30 cellular contexts compared by ENCODE assay signal in genomic region chr20:36377348-36378326, GRCh38.
DNase-seq lines count a peak whose midpoint lies in the region; ATAC-seq, FAIRE-seq and TF ChIP-seq lines count a peak whose summit lies in the region.
"Had no signal": no experiment of that assay in that cellular context is flagged by ENCODE, and none has a peak within 500 bp of the region (broad histone marks: within the 10 kb centered on the region; RNA-seq: fewer than 3 reads in every experiment).

No MANE protein-coding gene starts in this region.

- intact Hi-C loops in HepG2 (cut with micrococcal nuclease; ENCODE audit: unreplicated experiment) = no loop called here
- intact Hi-C loops in right lobe of liver (cut with DNase I) = no loop called here

- WGBS in HepG2 (ENCODE audit: low lambda C conversion rate) = 36% methylated on average over 22 of the region's 22 CpGs
- 43% methylated on average over 14 of the region's 22 CpGs for WGBS in right lobe of liver (ENCODE audit: insufficient coverage, low coverage, low lambda C conversion rate, missing lambda C conversion rate)

- H3K27me3 ChIP-seq in HepG2 (ENCODE audit: control insufficient read depth in 1 of 2, insufficient read depth in 2 of 2, low read length in 2 of 2) = peaks cover 7 to 22% of the 10 kb centered on the region in 2 experiments; a peak in 4 of 5 replicates
- no peaks in the 10 kb centered on the region for H3K27me3 ChIP-seq in right lobe of liver
- H3K27me3 ChIP-seq: BLaER1 treated with 17β-estradiol and CSF1 and Interleukin-3, amounts not matched to agents 10 nM and 100 nM had no signal

- H3K9me3 ChIP-seq in HepG2 (ENCODE audit: low read length) (no peaks in the 10 kb centered on the region), right lobe of liver (no peaks in the 10 kb centered on the region)
- H3K9me3 ChIP-seq: MG63, SJCRH30 had no signal

- H3K4me1 Mint-ChIP-seq in WTC11 = no peaks in the 10 kb centered on the region
- no peaks in the 10 kb centered on the region for H3K4me1 Mint-ChIP-seq in stimulated activated naive B cell treated with anti-CD40 and anti-IgM and Interleukin-4, amounts not matched to agents 10 μg/mL and 1 μg/mL and 100 μg/mL, for 72 hours
- no peaks in the 10 kb centered on the region for H3K4me1 Mint-ChIP-seq in activated CD4-positive, alpha-beta memory T cell treated with anti-CD3 and anti-CD28 coated beads, Interleukin-2, amount 10 ng/mL, durations not matched to agents 7 days and 5 days

- H4K20me1 ChIP-seq in HepG2 (ENCODE audit: insufficient read depth, low read length) = no peaks in the 10 kb centered on the region; the same call in 1 of the 2 replicates

- TF ChIP-seq RAD21 in HepG2 (CRISPR knock-in tag; IDR thresholded peaks at IDR 0.05) = no peak

- no peak for FAIRE-seq in HepG2 (lab: Jason Lieb, UNC)
- FAIRE-seq: GM12891, GM19239, H54 had no signal

- no peaks in the 10 kb centered on the region for H3K36me3 ChIP-seq in HepG2 (replicated peaks in 1 of 2; ENCODE audit: control insufficient read depth in 1 of 2, insufficient read depth in 2 of 2, low read length in 2 of 2)
- no peaks in the 10 kb centered on the region for H3K36me3 ChIP-seq in right lobe of liver
- H3K36me3 ChIP-seq: BLaER1 treated with 17β-estradiol and CSF1 and Interleukin-3, amounts not matched to agents 10 nM and 100 nM; MG63; SJCRH30 had no signal

- H3K79me2 ChIP-seq in HepG2 (ENCODE audit: insufficient read depth, low read length) = no peaks in the 10 kb centered on the region

- TF ChIP-seq POLR2A in HepG2 (IDR thresholded peaks at IDR 0.05; ENCODE audit: insufficient read depth in 1 of 2, low read depth in 2 of 2, low read length in 2 of 2) = no peak
- TF ChIP-seq POLR2A in right lobe of liver (IDR thresholded peaks at IDR 0.05) = no peak

- H3K27ac Mint-ChIP-seq in WTC11 = no peak overlapping the region
- no peak overlapping the region for H3K27ac Mint-ChIP-seq in stimulated activated naive B cell treated with anti-CD40 and anti-IgM and Interleukin-4, amounts not matched to agents 10 μg/mL and 1 μg/mL and 100 μg/mL, for 72 hours
- H3K27ac Mint-ChIP-seq in activated CD4-positive, alpha-beta memory T cell treated with anti-CD3 and anti-CD28 coated beads, Interleukin-2, amount 10 ng/mL, durations not matched to agents 7 days and 5 days = no peak overlapping the region
- H3K27ac Mint-ChIP-seq: CD4-positive, alpha-beta T cell; HFFc6 had no signal

- H3K27ac ChIP-seq in HepG2 (ENCODE audit: extremely low read length, insufficient read depth, low read length) (no peak overlapping the region), right lobe of liver (no peak overlapping the region)
- H3K27ac ChIP-seq: BLaER1 treated with 17β-estradiol and CSF1 and Interleukin-3, amounts not matched to agents 10 nM and 100 nM; SJCRH30 had no signal

- DNase-seq in HepG2 (ENCODE audit: low spot score) = no peak
- no peak for DNase-seq in right lobe of liver
- DNase-seq in WTC11 (ENCODE audit: low spot score) = no peak
- peak; percentile 51 for DNase-seq in iPS-NIHi7 (ENCODE audit: extremely low spot score)
- DNase-seq in NCI-H2029 treated with DMSO at 0.1 percent for 48 hours (lab: John Stamatoyannopoulos, UW) = no peak
- no peak for DNase-seq in stimulated activated naive B cell treated with anti-CD40 and anti-IgM and Interleukin-4, amounts not matched to agents 10 μg/mL and 1 μg/mL and 100 μg/mL, for 72 hours
- DNase-seq in activated CD4-positive, alpha-beta memory T cell treated with anti-CD3 and anti-CD28 coated beads, Interleukin-2, amount 10 ng/mL, durations not matched to agents 7 days and 5 days = no peak
- DNase-seq: CD4-positive, alpha-beta T cell; COR-L47; DMS79; EL; GDM1; HFFc6; IMR-90; KG1; MG63; NCI-H1105 treated with DMSO at 0.1 percent for 48 hours; NCI-H2029; NCI-H446; NCI-H526; NCI-H82; NK-92 treated with Interleukin-12 subunit alpha and Interleukin-12 subunit beta, amount 100 ng/mL, for 24 hours; PC-3; SJCRH30 had no signal

- CTCF ChIA-PET in HepG2 (lab: Yijun Ruan, JAX; ENCODE audit: low intra/inter-chr PET ratio, low total read pairs) (no interaction called here), WTC11 (lab: Charles Lee) (interaction anchor here (0.8 to 3.2 kb wide), 8 partner anchors 15 to 247 kb away, joined by 3 to 14 read pairs (median 4); no protein-coding TSS in a partner anchor)
- CTCF ChIA-PET in activated CD4-positive, alpha-beta memory T cell treated with anti-CD3 and anti-CD28 coated beads, Interleukin-2, amount 10 ng/mL, durations not matched to agents 7 days and 5 days (lab: Charles Lee) = no interaction called here

- no peak overlapping the region for H2AFZ ChIP-seq in HepG2 (ENCODE audit: low read length)

- no peak for ATAC-seq in HepG2
- no peak for ATAC-seq in right lobe of liver
- ATAC-seq in WTC11 = peak; percentile 74
- ATAC-seq in stimulated activated naive B cell treated with anti-CD40 and anti-IgM and Interleukin-4, amounts not matched to agents 10 μg/mL and 1 μg/mL and 100 μg/mL, for 72 hours (replicated peaks) = no peak
- ATAC-seq: PC-3, Right ventricle myocardium inferior, SK-N-SH treated with all-trans-retinoic acid at 6 μM for 48 hours had no signal

- POLR2A ChIA-PET in HepG2 (lab: Yijun Ruan, JAX) (no interaction called here), WTC11 (lab: Charles Lee) (no interaction called here)
- POLR2A ChIA-PET in activated CD4-positive, alpha-beta memory T cell treated with anti-CD3 and anti-CD28 coated beads, Interleukin-2, amount 10 ng/mL, durations not matched to agents 7 days and 5 days (lab: Charles Lee) = interaction anchor here (1.1 kb wide), 1 partner anchor 61 kb away, joined by 4 read pairs; no protein-coding TSS in a partner anchor

- TF ChIP-seq EP300 in HepG2 (IDR thresholded peaks at IDR 0.05; ENCODE audit: low read depth in 2 of 2, low read length in 2 of 2) (no peak), HepG2 (CRISPR knock-in tag; IDR thresholded peaks at IDR 0.05; ENCODE audit: borderline replicate concordance) (no peak)

- H3K4me1 ChIP-seq in HepG2 (ENCODE audit: insufficient read depth, low read length) (no peaks in the 10 kb centered on the region), right lobe of liver (no peaks in the 10 kb centered on the region)
- H3K4me1 ChIP-seq: BLaER1 treated with 17β-estradiol and CSF1 and Interleukin-3, amounts not matched to agents 10 nM and 100 nM; SJCRH30 had no signal

- no peaks in the 10 kb centered on the region for H3K36me3 Mint-ChIP-seq in WTC11
- no peaks in the 10 kb centered on the region for H3K36me3 Mint-ChIP-seq in stimulated activated naive B cell treated with anti-CD40 and anti-IgM and Interleukin-4, amounts not matched to agents 10 μg/mL and 1 μg/mL and 100 μg/mL, for 72 hours
- H3K36me3 Mint-ChIP-seq in activated CD4-positive, alpha-beta memory T cell treated with anti-CD3 and anti-CD28 coated beads, Interleukin-2, amount 10 ng/mL, durations not matched to agents 7 days and 5 days (ENCODE audit: low read depth) = no peaks in the 10 kb centered on the region

- BruUV-seq in HepG2 (replicated peaks; lab: Mats Ljungman, UMichigan) = no TSS peak

- H3K27me3 Mint-ChIP-seq in WTC11 (ENCODE audit: low read depth) = no peaks in the 10 kb centered on the region; the same call in 1 of the 2 replicates
- H3K27me3 Mint-ChIP-seq in stimulated activated naive B cell treated with anti-CD40 and anti-IgM and Interleukin-4, amounts not matched to agents 10 μg/mL and 1 μg/mL and 100 μg/mL, for 72 hours = peaks cover 37 to 40% of the 10 kb centered on the region in 2 donors
- peaks cover 17% of the 10 kb centered on the region for H3K27me3 Mint-ChIP-seq in activated CD4-positive, alpha-beta memory T cell treated with anti-CD3 and anti-CD28 coated beads, Interleukin-2, amount 10 ng/mL, durations not matched to agents 7 days and 5 days

- H3K4me3 ChIP-seq in HepG2 (replicated peaks in 1 of 3; ENCODE audit: insufficient read depth in 1 of 3, low read depth in 2 of 3, low read length in 3 of 3) (no peak overlapping the region), right lobe of liver (no peak overlapping the region)
- H3K4me3 ChIP-seq: BLaER1 treated with 17β-estradiol and CSF1 and Interleukin-3, amounts not matched to agents 10 nM and 100 nM; MG63; SJCRH30 had no signal

- TF ChIP-seq CTCF in HepG2 (CRISPR knock-in tag; IDR thresholded peaks at IDR 0.05) = no peak
- TF ChIP-seq CTCF in right lobe of liver (IDR thresholded peaks at IDR 0.05) = no peak
- TF ChIP-seq CTCF in WTC11 (IDR thresholded peaks at IDR 0.05) = no peak

- H3K9me3 Mint-ChIP-seq in WTC11 = no peaks in the 10 kb centered on the region
- no peaks in the 10 kb centered on the region for H3K9me3 Mint-ChIP-seq in stimulated activated naive B cell treated with anti-CD40 and anti-IgM and Interleukin-4, amounts not matched to agents 10 μg/mL and 1 μg/mL and 100 μg/mL, for 72 hours
- H3K9me3 Mint-ChIP-seq in activated CD4-positive, alpha-beta memory T cell treated with anti-CD3 and anti-CD28 coated beads, Interleukin-2, amount 10 ng/mL, durations not matched to agents 7 days and 5 days = no peaks in the 10 kb centered on the region
- H3K9me3 Mint-ChIP-seq: CD4-positive, alpha-beta T cell; HFFc6 had no signal

- no peak overlapping the region for H3K4me3 Mint-ChIP-seq in WTC11
- H3K4me3 Mint-ChIP-seq in stimulated activated naive B cell treated with anti-CD40 and anti-IgM and Interleukin-4, amounts not matched to agents 10 μg/mL and 1 μg/mL and 100 μg/mL, for 72 hours = no peak overlapping the region
- H3K4me3 Mint-ChIP-seq in activated CD4-positive, alpha-beta memory T cell treated with anti-CD3 and anti-CD28 coated beads, Interleukin-2, amount 10 ng/mL, durations not matched to agents 7 days and 5 days = no peak overlapping the region
- H3K4me3 Mint-ChIP-seq: CD4-positive, alpha-beta T cell; HFFc6 had no signal

- H3K4me2 ChIP-seq in HepG2 (ENCODE audit: low read depth, low read length) = no peak overlapping the region
- H3K4me2 ChIP-seq: BLaER1 treated with 17β-estradiol and CSF1 and Interleukin-3, amounts not matched to agents 10 nM and 100 nM had no signal

- H3K9ac ChIP-seq in HepG2 (ENCODE audit: insufficient read depth, low read depth, low read length) = no peak overlapping the region
- H3K9ac ChIP-seq: BLaER1 treated with 17β-estradiol and CSF1 and Interleukin-3, amounts not matched to agents 10 nM and 100 nM had no signal

- in situ Hi-C loops in HepG2 (cut with HindIII; ENCODE audit: extremely low pct_ligation_motif_present, low pct_unique_long_range_greater_than_20kb) = no loop called here

TF ChIP-seq in HepG2, 621 proteins besides CTCF, POLR2A, EP300 and RAD21 (continues in another document):
- TF ChIP-seq, protein P1, sequence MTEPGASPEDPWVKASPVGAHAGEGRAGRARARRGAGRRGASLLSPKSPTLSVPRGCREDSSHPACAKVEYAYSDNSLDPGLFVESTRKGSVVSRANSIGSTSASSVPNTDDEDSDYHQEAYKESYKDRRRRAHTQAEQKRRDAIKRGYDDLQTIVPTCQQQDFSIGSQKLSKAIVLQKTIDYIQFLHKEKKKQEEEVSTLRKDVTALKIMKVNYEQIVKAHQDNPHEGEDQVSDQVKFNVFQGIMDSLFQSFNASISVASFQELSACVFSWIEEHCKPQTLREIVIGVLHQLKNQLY (CRISPR knock-in tag; IDR thresholded peaks at IDR 0.05) = no peak

TF ChIP-seq in WTC11, 78 proteins besides CTCF, POLR2A, EP300 and RAD21 (continues in another document):
- TF ChIP-seq CBFB (CRISPR knock-in tag; IDR thresholded peaks at IDR 0.05; ENCODE audit: low read depth) = no peak
- no peak for TF ChIP-seq ZNF121 (CRISPR knock-in tag; IDR thresholded peaks at IDR 0.05)
- no peak for TF ChIP-seq OVOL2 (CRISPR knock-in tag; IDR thresholded peaks at IDR 0.05; ENCODE audit: borderline replicate concordance)
- TF ChIP-seq MXD4 (CRISPR knock-in tag; IDR thresholded peaks at IDR 0.05; ENCODE audit: borderline replicate concordance) = no peak
